1 cellular context compared by ENCODE assay signal in the genomic region with DNA sequence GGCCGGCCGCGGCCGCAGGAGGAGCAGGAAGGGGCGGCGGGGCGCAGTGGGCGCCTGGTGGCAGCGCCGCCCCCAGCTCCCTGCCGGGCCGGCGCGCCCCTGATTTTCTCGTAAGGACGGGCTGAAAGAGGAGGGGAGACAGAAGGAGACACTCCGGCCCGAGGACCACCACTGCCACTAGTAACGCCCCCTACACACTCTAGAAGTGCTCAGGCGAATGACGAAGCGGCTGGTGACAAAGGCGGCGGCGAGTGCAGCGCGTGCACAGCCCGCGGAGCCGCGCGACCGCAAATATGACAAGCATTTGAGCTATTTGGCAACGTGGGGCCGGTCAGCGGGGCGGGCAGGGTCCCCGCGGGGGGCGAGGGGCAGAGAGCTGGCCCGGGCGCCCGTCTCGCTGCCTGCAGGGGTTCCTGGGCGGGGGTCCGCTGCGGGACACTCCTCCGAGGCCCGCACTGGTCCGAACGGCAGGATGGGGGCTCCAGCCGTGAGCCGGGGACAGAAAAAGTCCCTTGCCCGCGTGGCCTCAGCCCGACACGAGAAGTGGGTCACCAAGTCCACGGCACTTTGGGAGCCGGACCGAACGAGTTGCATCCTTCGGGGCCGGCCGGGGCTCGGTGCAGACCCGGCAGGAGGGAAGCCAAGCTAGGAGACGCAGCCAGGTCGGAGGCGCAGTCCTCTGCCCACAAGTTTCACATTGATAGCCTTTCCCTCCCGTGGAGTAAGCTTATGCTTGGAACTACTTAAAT.
TF ChIP-seq lines count a peak whose summit lies in the region.

No MANE protein-coding gene starts in this region.

TF ChIP-seq in K562, 482 proteins besides CTCF, POLR2A, EP300 and RAD21 (continued from another document and continues in another):
- TF ChIP-seq, protein P1, sequence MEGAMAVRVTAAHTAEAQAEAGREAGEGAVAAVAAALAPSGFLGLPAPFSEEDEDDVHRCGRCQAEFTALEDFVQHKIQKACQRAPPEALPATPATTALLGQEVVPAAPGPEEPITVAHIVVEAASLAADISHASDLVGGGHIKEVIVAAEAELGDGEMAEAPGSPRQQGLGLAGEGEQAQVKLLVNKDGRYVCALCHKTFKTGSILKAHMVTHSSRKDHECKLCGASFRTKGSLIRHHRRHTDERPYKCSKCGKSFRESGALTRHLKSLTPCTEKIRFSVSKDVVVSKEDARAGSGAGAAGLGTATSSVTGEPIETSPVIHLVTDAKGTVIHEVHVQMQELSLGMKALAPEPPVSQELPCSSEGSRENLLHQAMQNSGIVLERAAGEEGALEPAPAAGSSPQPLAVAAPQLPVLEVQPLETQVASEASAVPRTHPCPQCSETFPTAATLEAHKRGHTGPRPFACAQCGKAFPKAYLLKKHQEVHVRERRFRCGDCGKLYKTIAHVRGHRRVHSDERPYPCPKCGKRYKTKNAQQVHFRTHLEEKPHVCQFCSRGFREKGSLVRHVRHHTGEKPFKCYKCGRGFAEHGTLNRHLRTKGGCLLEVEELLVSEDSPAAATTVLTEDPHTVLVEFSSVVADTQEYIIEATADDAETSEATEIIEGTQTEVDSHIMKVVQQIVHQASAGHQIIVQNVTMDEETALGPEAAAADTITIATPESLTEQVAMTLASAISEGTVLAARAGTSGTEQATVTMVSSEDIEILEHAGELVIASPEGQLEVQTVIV (CRISPR knock-in tag; IDR thresholded peaks at IDR 0.05; ENCODE audit: borderline replicate concordance) = no peak
- no peak for TF ChIP-seq CREB3 (tag; conservative IDR thresholded peaks at IDR 0.05; ENCODE audit: low read depth)
- no peak for TF ChIP-seq ZNF174 (CRISPR knock-in tag; IDR thresholded peaks at IDR 0.05)
- no peak for TF ChIP-seq ARID2 (IDR thresholded peaks at IDR 0.05)
- no peak for TF ChIP-seq DDX20 (tag; IDR thresholded peaks at IDR 0.05; ENCODE audit: low read depth)
- TF ChIP-seq WHSC1 (IDR thresholded peaks at IDR 0.05; ENCODE audit: low read length) = no peak
- TF ChIP-seq, protein P2, sequence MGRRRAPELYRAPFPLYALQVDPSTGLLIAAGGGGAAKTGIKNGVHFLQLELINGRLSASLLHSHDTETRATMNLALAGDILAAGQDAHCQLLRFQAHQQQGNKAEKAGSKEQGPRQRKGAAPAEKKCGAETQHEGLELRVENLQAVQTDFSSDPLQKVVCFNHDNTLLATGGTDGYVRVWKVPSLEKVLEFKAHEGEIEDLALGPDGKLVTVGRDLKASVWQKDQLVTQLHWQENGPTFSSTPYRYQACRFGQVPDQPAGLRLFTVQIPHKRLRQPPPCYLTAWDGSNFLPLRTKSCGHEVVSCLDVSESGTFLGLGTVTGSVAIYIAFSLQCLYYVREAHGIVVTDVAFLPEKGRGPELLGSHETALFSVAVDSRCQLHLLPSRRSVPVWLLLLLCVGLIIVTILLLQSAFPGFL (CRISPR knock-in tag; IDR thresholded peaks at IDR 0.05) = no peak
- TF ChIP-seq BCLAF1 (IDR thresholded peaks at IDR 0.05; ENCODE audit: borderline replicate concordance in 1 of 2, control insufficient read depth in 1 of 2, low read depth in 2 of 2, low read length in 1 of 2) = no peak
- TF ChIP-seq PTBP1 (IDR thresholded peaks at IDR 0.05; ENCODE audit: low read depth, low read length) = no peak
- TF ChIP-seq CUX1 (CRISPR knock-in tag; IDR thresholded peaks at IDR 0.05) = no peak
- peak; percentile 87 for TF ChIP-seq CCNT2 (IDR thresholded peaks at IDR 0.05; ENCODE audit: borderline replicate concordance, extremely low read depth, insufficient read length, low read depth, low read length)
- TF ChIP-seq HIVEP1 (CRISPR knock-in tag; IDR thresholded peaks at IDR 0.05) = no peak
- TF ChIP-seq HNRNPUL1 (IDR thresholded peaks at IDR 0.05; ENCODE audit: low read length) = no peak
- TF ChIP-seq SMARCB1 (IDR thresholded peaks at IDR 0.05; ENCODE audit: insufficient read length, low read depth) = no peak
- no peak for TF ChIP-seq KLF1 (tag; IDR thresholded peaks at IDR 0.05)
- TF ChIP-seq OTX1 (CRISPR knock-in tag; IDR thresholded peaks at IDR 0.05) = no peak
- TF ChIP-seq ZNF41 (CRISPR knock-in tag; conservative IDR thresholded peaks at IDR 0.05) = no peak
- no peak for TF ChIP-seq SRSF1 (IDR thresholded peaks at IDR 0.05; ENCODE audit: low read depth, low read length)
- TF ChIP-seq XRCC5 (IDR thresholded peaks at IDR 0.05; ENCODE audit: low read depth, low read length) = no peak
- no peak for TF ChIP-seq EGR1 (conservative IDR thresholded peaks at IDR 0.05)
- no peak for TF ChIP-seq IFI16 (CRISPR knock-in tag; IDR thresholded peaks at IDR 0.05)
- no peak for TF ChIP-seq FIP1L1 (IDR thresholded peaks at IDR 0.05; ENCODE audit: low read depth, low read length, poor library complexity, severe bottlenecking)
- TF ChIP-seq BRF1 (IDR thresholded peaks at IDR 0.05; ENCODE audit: borderline replicate concordance, extremely low read depth, insufficient read length) = no peak
- no peak for TF ChIP-seq ZNF586 (CRISPR knock-in tag; conservative IDR thresholded peaks at IDR 0.05)
- TF ChIP-seq PTTG1 (tag; IDR thresholded peaks at IDR 0.05; ENCODE audit: low read depth) = no peak
- TF ChIP-seq ZNF449 (CRISPR knock-in tag; IDR thresholded peaks at IDR 0.05) = no peak
- no peak for TF ChIP-seq ID3 (CRISPR knock-in tag; IDR thresholded peaks at IDR 0.05)
- no peak for TF ChIP-seq ID3 (tag; IDR thresholded peaks at IDR 0.05)
- no peak for TF ChIP-seq RBM15 (IDR thresholded peaks at IDR 0.05; ENCODE audit: insufficient read depth, low read length)
- no peak for TF ChIP-seq IRF2 (CRISPR knock-in tag; IDR thresholded peaks at IDR 0.05)
- no peak for TF ChIP-seq ZSCAN29 (IDR thresholded peaks at IDR 0.05)
- TF ChIP-seq RAD51 (IDR thresholded peaks at IDR 0.05; ENCODE audit: borderline replicate concordance, low read depth) = no peak
- TF ChIP-seq, protein P3, sequence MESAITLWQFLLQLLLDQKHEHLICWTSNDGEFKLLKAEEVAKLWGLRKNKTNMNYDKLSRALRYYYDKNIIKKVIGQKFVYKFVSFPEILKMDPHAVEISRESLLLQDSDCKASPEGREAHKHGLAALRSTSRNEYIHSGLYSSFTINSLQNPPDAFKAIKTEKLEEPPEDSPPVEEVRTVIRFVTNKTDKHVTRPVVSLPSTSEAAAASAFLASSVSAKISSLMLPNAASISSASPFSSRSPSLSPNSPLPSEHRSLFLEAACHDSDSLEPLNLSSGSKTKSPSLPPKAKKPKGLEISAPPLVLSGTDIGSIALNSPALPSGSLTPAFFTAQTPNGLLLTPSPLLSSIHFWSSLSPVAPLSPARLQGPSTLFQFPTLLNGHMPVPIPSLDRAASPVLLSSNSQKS (CRISPR knock-in tag; IDR thresholded peaks at IDR 0.05) = no peak
- no peak for TF ChIP-seq LEF1 (IDR thresholded peaks at IDR 0.05)
- TF ChIP-seq NR4A1 (CRISPR knock-in tag; IDR thresholded peaks at IDR 0.05) = no peak
- TF ChIP-seq NR4A1 (tag; IDR thresholded peaks at IDR 0.05) = peak; percentile 19; the same call in 1 of the 2 replicates
- TF ChIP-seq TFAP4 (CRISPR knock-in tag; IDR thresholded peaks at IDR 0.05; ENCODE audit: borderline replicate concordance) = peak; percentile 56
- no peak for TF ChIP-seq NEUROD1 (IDR thresholded peaks at IDR 0.05; ENCODE audit: borderline replicate concordance, low read depth, low read length, partially characterized antibody)
- TF ChIP-seq ZBTB7A (IDR thresholded peaks at IDR 0.05; ENCODE audit: borderline replicate concordance, control insufficient read depth, low read depth, low read length) = peak; percentile 83
- TF ChIP-seq ZNF133 (CRISPR knock-in tag; IDR thresholded peaks at IDR 0.05) = no peak
- TF ChIP-seq, protein P4, sequence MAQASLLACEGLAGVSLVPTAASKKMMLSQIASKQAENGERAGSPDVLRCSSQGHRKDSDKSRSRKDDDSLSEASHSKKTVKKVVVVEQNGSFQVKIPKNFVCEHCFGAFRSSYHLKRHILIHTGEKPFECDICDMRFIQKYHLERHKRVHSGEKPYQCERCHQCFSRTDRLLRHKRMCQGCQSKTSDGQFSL (CRISPR knock-in tag; IDR thresholded peaks at IDR 0.05) = no peak
- TF ChIP-seq, protein P4 (tag; IDR thresholded peaks at IDR 0.05) = 0 out of 4 replicates have a peak, but pooled peaks of 1 of the 2 experiments have one; percentile 48
